ENCODE assay signal across 8 cellular contexts in genomic region chr4:2930821-2931764, GRCh38. TPM values are rescaled to one million over a fixed set of nuclear protein-coding genes. Genes with fewer than 3 reads are reported as not detected.
DNase-seq lines count a peak whose midpoint lies in the region; ATAC-seq and TF ChIP-seq lines count a peak whose summit lies in the region.

No MANE protein-coding gene starts in this region.

- TF ChIP-seq RAD21 in HCT116 (IDR thresholded peaks at IDR 0.05; ENCODE audit: low read depth): no peak

- H3K79me2 ChIP-seq in HCT116 (ENCODE audit: insufficient read depth, low read length): peaks cover 36% of the 10 kb centered on the region

- no peak for TF ChIP-seq CTCF in A673 (conservative IDR thresholded peaks at IDR 0.05; ENCODE audit: low read depth, low read length)
- peak in 2 of 3 experiments; percentile 41 to 44; a peak in 4 of 6 replicates for TF ChIP-seq CTCF in HCT116 (IDR thresholded peaks at IDR 0.05 in 2 of 3, conservative IDR thresholded peaks at IDR 0.05 in 1 of 3; ENCODE audit: borderline replicate concordance in 1 of 3, insufficient read depth in 1 of 3, low read depth in 2 of 3, low read length in 2 of 3)
- peak; percentile 5 for TF ChIP-seq CTCF in astrocyte of the spinal cord (IDR thresholded peaks at IDR 0.05; ENCODE audit: low read depth, low read length)

- POLR2A ChIA-PET in A673 (lab: Charles Lee; ENCODE audit: low non-redundant PET) (no interaction called here), HCT116 (lab: Charles Lee) (no interaction called here)

- TF ChIP-seq POLR2A in HCT116 (IDR thresholded peaks at IDR 0.05; ENCODE audit: borderline replicate concordance, extremely low read depth, insufficient read depth, insufficient read length): no peak

- no peak overlapping the region for H3K4me3 ChIP-seq in A673 (ENCODE audit: low read depth, low read length, poor library complexity, severe bottlenecking)
- no peak overlapping the region for H3K4me3 ChIP-seq in HCT116 (replicated peaks in 1 of 2; ENCODE audit: low read depth in 1 of 2, low read length in 2 of 2)
- no peak overlapping the region for H3K4me3 ChIP-seq in astrocyte of the spinal cord (ENCODE audit: low read depth, low read length)

- H3K9me2 ChIP-seq in HCT116 (ENCODE audit: insufficient read depth): no peaks in the 10 kb centered on the region

- intact Hi-C loops in A673 (cut with micrococcal nuclease; ENCODE audit: unreplicated experiment) (no loop called here), HCT116 (cut with micrococcal nuclease) (no loop called here)

- peaks cover 44% of the 10 kb centered on the region for H3K36me3 ChIP-seq in A673 (ENCODE audit: insufficient read depth, low read length, poor library complexity, severe bottlenecking)
- H3K36me3 ChIP-seq in HCT116 (ENCODE audit: control insufficient read depth in 1 of 2, insufficient read depth in 2 of 2, low read length in 2 of 2): peaks cover 4 to 31% of the 10 kb centered on the region in 2 experiments; a peak in 2 of 4 replicates

- peaks cover 17% of the 10 kb centered on the region for H3K4me1 ChIP-seq in A673 (ENCODE audit: insufficient read depth, low read length, poor library complexity, severe bottlenecking)
- H3K4me1 ChIP-seq in HCT116 (ENCODE audit: control insufficient read depth in 1 of 2, insufficient read depth in 2 of 2, low read length in 2 of 2): peaks cover 5 to 20% of the 10 kb centered on the region in 2 experiments

- ATAC-seq in HCT116: peak; percentile 43

- H3K27me3 ChIP-seq in A673 (replicated peaks; ENCODE audit: insufficient read depth, low read depth, low read length, poor library complexity) (no peaks in the 10 kb centered on the region), HCT116 (ENCODE audit: insufficient read depth, low read length) (no peaks in the 10 kb centered on the region)

- DNase-seq in A673 (ENCODE audit: low spot score) (no peak), HCT116 (ENCODE audit: low read depth, low spot score) (no peak), astrocyte of the spinal cord (ENCODE audit: low read depth, low spot score) (no peak), midbrain (lab: John Stamatoyannopoulos, UW) (peak; percentile 37), DMS114 treated with DMSO at 0.1 percent for 48 hours (lab: John Stamatoyannopoulos, UW; ENCODE audit: unreplicated experiment) (no peak), NCI-H2171 (lab: John Stamatoyannopoulos, UW) (no peak), dermis blood vessel endothelial cell (no peak), NCI-H446 (lab: John Stamatoyannopoulos, UW) (no peak)

- H3K9ac ChIP-seq in HCT116 (ENCODE audit: low read length): no peak overlapping the region

- in situ Hi-C loops in astrocyte of the spinal cord (cut with HindIII; ENCODE audit: low sequenced_read_pairs): no loop called here

- no peak overlapping the region for H3K4me2 ChIP-seq in HCT116 (ENCODE audit: low read length)

- H3K9me3 ChIP-seq in A673 (ENCODE audit: low read depth, low read length, poor library complexity, severe bottlenecking) (no peaks in the 10 kb centered on the region), HCT116 (ENCODE audit: control insufficient read depth in 1 of 2, insufficient read depth in 1 of 2, low read depth in 1 of 2, low read length in 2 of 2) (no peaks in the 10 kb centered on the region)

- no peak overlapping the region for H2AFZ ChIP-seq in HCT116 (ENCODE audit: low read depth, low read length, poor library complexity, severe bottlenecking)

- H4K20me1 ChIP-seq in HCT116 (ENCODE audit: insufficient read depth): no peaks in the 10 kb centered on the region

- H3K27ac ChIP-seq in A673 (ENCODE audit: low read depth, low read length, poor library complexity, severe bottlenecking): no peak overlapping the region
- H3K27ac ChIP-seq in HCT116 (ENCODE audit: low read depth, low read length): no peak overlapping the region; the same call in 1 of the 2 replicates

- BruUV-seq in A673 (replicated peaks; lab: Mats Ljungman, UMichigan) (TSS peak; percentile 31), HCT116 (replicated peaks; lab: Mats Ljungman, UMichigan) (no TSS peak)

- CTCF ChIA-PET in A673 (lab: Charles Lee): no interaction called here
- CTCF ChIA-PET in HCT116 (lab: Charles Lee): interaction anchor here (0.6 kb wide), 1 partner anchor 167 kb away, joined by 3 read pairs; no protein-coding TSS in a partner anchor

- RAD21 ChIA-PET in HCT116 (lab: Charles Lee; ENCODE audit: low non-redundant PET in 1 of 2, low total read pairs in 2 of 2, uncharacterized antibody in 2 of 2, unreplicated experiment in 2 of 2): no interaction called here

TF ChIP-seq in HCT116, 20 proteins besides CTCF, POLR2A, EP300 and RAD21:
- no peak for TF ChIP-seq EZH2phosphoT487 (IDR thresholded peaks at IDR 0.05; ENCODE audit: borderline replicate concordance)
- no peak for TF ChIP-seq ZFX (IDR thresholded peaks at IDR 0.05)
- no peak for TF ChIP-seq SP1 (IDR thresholded peaks at IDR 0.05; ENCODE audit: low read depth)
- no peak for TF ChIP-seq MAX (IDR thresholded peaks at IDR 0.05)
- no peak for TF ChIP-seq CBX3 (IDR thresholded peaks at IDR 0.05; ENCODE audit: low read depth)
- no peak for TF ChIP-seq CEBPB (IDR thresholded peaks at IDR 0.05; ENCODE audit: low read depth)
TF ChIP-seq in HCT116: peak in this region for 0.

RNA-seq across cellular contexts. Expression of gene NOP14, which starts 32.1 kb away (rescaled TPM):
- total RNA-seq in A673 (2021): 60.9 and 69.9 TPM in 2 replicates
- total RNA-seq in HCT116 (2021; ENCODE audit: unreplicated experiment): 67.3 TPM
- 39.1 and 51.6 TPM in 2 replicates for polyA plus RNA-seq in HCT116 (2012)
- 18.5 and 32.4 TPM in 2 replicates for total RNA-seq in dermis blood vessel endothelial cell

RNA-seq across cellular contexts. Expression of gene GRK4, which starts 32.3 kb away (rescaled TPM):
- total RNA-seq in A673 (2021) (5.9 and 7.5 TPM in 2 replicates), HCT116 (2021; ENCODE audit: unreplicated experiment) (4.2 TPM), dermis blood vessel endothelial cell (3.4 and 4.4 TPM in 2 replicates)
- polyA plus RNA-seq in HCT116 (2012): 1.3 and 2.2 TPM in 2 replicates
